Comparison of ENCODE assay signal across 13 cellular contexts in the genomic region with DNA sequence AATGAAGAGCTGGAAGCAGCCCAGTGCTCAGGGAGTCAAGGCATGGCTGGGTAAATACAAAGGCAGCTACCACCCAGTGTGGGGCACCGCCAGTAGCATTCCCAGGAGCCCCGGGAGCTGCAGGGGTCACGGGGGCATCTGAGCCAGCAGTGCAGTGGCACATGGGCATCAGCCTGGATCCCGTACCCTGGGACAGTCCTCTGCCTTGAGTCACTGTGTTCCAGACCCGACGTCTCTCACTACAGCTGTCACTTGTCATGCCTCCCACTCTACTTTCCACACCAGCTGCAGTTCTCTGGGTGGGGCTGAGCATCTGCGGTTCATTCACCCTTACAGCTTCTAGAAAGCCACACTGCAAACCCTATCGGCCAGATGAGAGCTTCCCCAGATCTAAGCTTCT. TPM values are rescaled to one million over a fixed set of nuclear protein-coding genes. Genes with fewer than 3 reads are reported as not detected.
DNase-seq lines count a peak whose midpoint lies in the region; ATAC-seq lines count a peak whose summit lies in the region.
"Had no signal": no experiment of that assay in that cellular context is flagged by ENCODE, and none has a peak within 500 bp of the region (broad histone marks: within the 10 kb centered on the region; RNA-seq: fewer than 3 reads in every experiment).

No MANE protein-coding gene starts in this region.

- no peak overlapping the region for H2BK120ac ChIP-seq in neuronal stem cell (ENCODE audit: low read depth, low read length)

- no peak overlapping the region for H3K4me3 ChIP-seq in neuronal stem cell (ENCODE audit: low read length in 2 of 2)
- no peak overlapping the region for H3K4me3 ChIP-seq in HAP-1
- H3K4me3 ChIP-seq: A549, coronary artery, gastrocnemius medialis had no signal

- no peaks in the 10 kb centered on the region for H3K79me1 ChIP-seq in neuronal stem cell (ENCODE audit: low read depth, low read length)

- no peak overlapping the region for H2AFZ ChIP-seq in neuronal stem cell (ENCODE audit: low read length)

- in situ Hi-C loops in HAP-1 (cut with MboI; ENCODE audit: low sequenced_read_pairs): loop anchor here (25.0 kb wide), 1 partner anchor 956 kb away; no protein-coding TSS in a partner anchor

- no peak overlapping the region for H3K23ac ChIP-seq in neuronal stem cell (ENCODE audit: low read depth, low read length, poor library complexity)

- H3K27me3 ChIP-seq in neuronal stem cell (ENCODE audit: control insufficient read depth in 3 of 3, insufficient read depth in 3 of 3, low read depth in 1 of 3, low read length in 3 of 3) (peaks cover 0 to 6% (median 0%) of the 10 kb centered on the region in 3 experiments), HAP-1 (ENCODE audit: low read depth) (no peaks in the 10 kb centered on the region)
- H3K27me3 ChIP-seq: gastrocnemius medialis had no signal

- H4K91ac ChIP-seq in neuronal stem cell (ENCODE audit: low read depth, low read length, poor library complexity): no peak overlapping the region

- no CpG with 5 or more reads among the region's 8 CpGs for WGBS in neuronal stem cell (ENCODE audit: extremely low coverage in 2 of 2, insufficient read length in 2 of 2, insufficient replicate concordance in 1 of 2), 2 donors

- DNase-seq in NCI-H2171 treated with DMSO at 0.1 percent for 48 hours (lab: John Stamatoyannopoulos, UW): peak; percentile 62
- DNase-seq in NCI-H2171 (lab: John Stamatoyannopoulos, UW): no peak
- DNase-seq in neuronal stem cell (ENCODE audit: low spot score): no peak
- DNase-seq in HAP-1 (ENCODE audit: low spot score in 2 of 2): no peak
- no peak for DNase-seq in LoVo (ENCODE audit: low spot score)
- DNase-seq: activated naive CD4-positive, alpha-beta T cell; gastrocnemius medialis; NCI-H1436 treated with DMSO at 0.1 percent for 48 hours had no signal

- no peak overlapping the region for H4K8ac ChIP-seq in neuronal stem cell (ENCODE audit: low read depth, low read length)

- no peak overlapping the region for H3K9ac ChIP-seq in neuronal stem cell (ENCODE audit: low read depth, low read length, poor library complexity)

- H2BK5ac ChIP-seq in neuronal stem cell (ENCODE audit: low read length): peak overlapping the region; percentile 12

- no peaks in the 10 kb centered on the region for H3K4me1 ChIP-seq in neuronal stem cell (ENCODE audit: control insufficient read depth in 2 of 2, insufficient read depth in 1 of 2, low read depth in 1 of 2, low read length in 2 of 2)
- H3K4me1 ChIP-seq in HAP-1: no peaks in the 10 kb centered on the region
- H3K4me1 ChIP-seq: A549, gastrocnemius medialis had no signal

- no peak overlapping the region for H3K14ac ChIP-seq in neuronal stem cell (ENCODE audit: low read length)

- no peak overlapping the region for H2BK15ac ChIP-seq in neuronal stem cell (ENCODE audit: low read length)

- no peaks in the 10 kb centered on the region for H3K9me3 ChIP-seq in neuronal stem cell (replicated peaks in 1 of 2; ENCODE audit: control insufficient read depth in 2 of 2, insufficient read depth in 1 of 2, low read depth in 1 of 2, low read length in 2 of 2)
- no peaks in the 10 kb centered on the region for H3K9me3 ChIP-seq in HAP-1
- H3K9me3 ChIP-seq: A549, gastrocnemius medialis had no signal

- no peak overlapping the region for H3K4ac ChIP-seq in neuronal stem cell (ENCODE audit: low read length)

- H3K36me3 ChIP-seq in neuronal stem cell (replicated peaks in 1 of 2; ENCODE audit: control insufficient read depth in 2 of 2, insufficient read depth in 2 of 2, low read length in 2 of 2) (no peaks in the 10 kb centered on the region), HAP-1 (replicated peaks) (no peaks in the 10 kb centered on the region)
- H3K36me3 ChIP-seq: gastrocnemius medialis had no signal

- no peak overlapping the region for H3K18ac ChIP-seq in neuronal stem cell (ENCODE audit: low read length)

- H3K27ac ChIP-seq in neuronal stem cell (replicated peaks; ENCODE audit: low read length): no peak overlapping the region
- H3K27ac ChIP-seq: A549, coronary artery, gastrocnemius medialis had no signal

- no peak overlapping the region for H2BK12ac ChIP-seq in neuronal stem cell (ENCODE audit: low read length)

- H3K4me2 ChIP-seq in neuronal stem cell (ENCODE audit: insufficient read depth, low read length, poor library complexity, severe bottlenecking): no peak overlapping the region
- H3K4me2 ChIP-seq: A549 had no signal

- ATAC-seq in GM21447 (IDR thresholded peaks at IDR 0.05; ENCODE audit: unreplicated experiment): peak; percentile 64
- peak; percentile 40 for ATAC-seq in HG03565 (IDR thresholded peaks at IDR 0.05; ENCODE audit: unreplicated experiment)
- no peak for ATAC-seq in HG02571 (IDR thresholded peaks at IDR 0.05; ENCODE audit: unreplicated experiment)
- ATAC-seq: A549, gastrocnemius medialis had no signal

- peak overlapping the region; percentile 58 for H2AK5ac ChIP-seq in neuronal stem cell (ENCODE audit: low read depth, low read length)

RNA-seq across cellular contexts. Expression of a gene that starts 29.6 kb away (rescaled TPM):
- polyA plus RNA-seq in neuronal stem cell (2013, experiment 1 of 2): 138 TPM
- polyA plus RNA-seq in neuronal stem cell (2013, experiment 2 of 2): 140 TPM

RNA-seq across cellular contexts. Expression of a gene that starts 34.4 kb away (rescaled TPM):
- polyA plus RNA-seq in neuronal stem cell (2013, experiment 1 of 2): 16.3 TPM
- polyA plus RNA-seq in neuronal stem cell (2013, experiment 2 of 2): 16.8 TPM
